In genomic region chr10:124745257-124745656, GRCh38 we compare ENCODE assay signal across 8 cellular contexts. TPM values are rescaled to one million over a fixed set of nuclear protein-coding genes. Genes with fewer than 3 reads are reported as not detected.
DNase-seq lines count a peak whose midpoint lies in the region; ATAC-seq lines count a peak whose summit lies in the region.

No MANE protein-coding gene starts in this region.

- ATAC-seq in activated naive CD8-positive, alpha-beta T cell treated with anti-CD3 and anti-CD28 coated beads, Interleukin-2, amount 10 ng/mL, durations not matched to agents 7 days and 5 days (ENCODE audit: low read depth), result no peak
- no peak for ATAC-seq in HG03280 (IDR thresholded peaks at IDR 0.05; ENCODE audit: unreplicated experiment)

- H4K91ac ChIP-seq in mesenchymal stem cell (ENCODE audit: low read length), result no peak overlapping the region

- H2BK120ac ChIP-seq in mesenchymal stem cell (ENCODE audit: low read depth, low read length), result no peak overlapping the region

- no peak overlapping the region for H2BK15ac ChIP-seq in mesenchymal stem cell (ENCODE audit: low read depth, poor library complexity, severe bottlenecking)

- H3K27ac Mint-ChIP-seq in activated CD4-positive, alpha-beta T cell treated with anti-CD3 and anti-CD28 coated beads, Interleukin-2, amount 10 ng/mL, durations not matched to agents 24 days and 14 days, result peak overlapping the region; percentile 74
- peak overlapping the region; percentile 24 for H3K27ac Mint-ChIP-seq in activated naive CD8-positive, alpha-beta T cell treated with anti-CD3 and anti-CD28 coated beads, Interleukin-2, amount 10 ng/mL, durations not matched to agents 7 days and 5 days

- peaks cover 7% of the 10 kb centered on the region for H3K79me1 ChIP-seq in mesenchymal stem cell (replicated peaks; ENCODE audit: low read length, poor library complexity, severe bottlenecking)

- H3K9me3 ChIP-seq in mesenchymal stem cell (ENCODE audit: control insufficient read depth, low read length), result no peaks in the 10 kb centered on the region
- no peaks in the 10 kb centered on the region for H3K9me3 ChIP-seq in thymus (ENCODE audit: control insufficient read depth)

- H3K4ac ChIP-seq in mesenchymal stem cell (ENCODE audit: low read depth in 1 of 2, low read length in 2 of 2), result no peak overlapping the region

- H3K4me2 ChIP-seq in mesenchymal stem cell (ENCODE audit: low read length, poor library complexity, severe bottlenecking), result no peak overlapping the region

- intact Hi-C loops in activated CD4-positive, alpha-beta T cell treated with anti-CD3 and anti-CD28 coated beads, Interleukin-2, amount 10 ng/mL, durations not matched to agents 24 days and 14 days (cut with micrococcal nuclease), result loop anchor here (1.0 to 2.0 kb wide), 2 partner anchors 172 to 205 kb away; no protein-coding TSS in a partner anchor

- H3K23ac ChIP-seq in mesenchymal stem cell (ENCODE audit: low read length in 2 of 2), result no peak overlapping the region

- peak overlapping the region; percentile 75 for H3K4me3 Mint-ChIP-seq in activated CD4-positive, alpha-beta T cell treated with anti-CD3 and anti-CD28 coated beads, Interleukin-2, amount 10 ng/mL, durations not matched to agents 24 days and 14 days
- peak overlapping the region; percentile 72 for H3K4me3 Mint-ChIP-seq in activated naive CD8-positive, alpha-beta T cell treated with anti-CD3 and anti-CD28 coated beads, Interleukin-2, amount 10 ng/mL, durations not matched to agents 7 days and 5 days

- H3K27me3 Mint-ChIP-seq in activated CD4-positive, alpha-beta T cell treated with anti-CD3 and anti-CD28 coated beads, Interleukin-2, amount 10 ng/mL, durations not matched to agents 24 days and 14 days, result peaks cover 3% of the 10 kb centered on the region
- peaks cover 7% of the 10 kb centered on the region for H3K27me3 Mint-ChIP-seq in activated naive CD8-positive, alpha-beta T cell treated with anti-CD3 and anti-CD28 coated beads, Interleukin-2, amount 10 ng/mL, durations not matched to agents 7 days and 5 days

- peaks cover 20% of the 10 kb centered on the region for H3K36me3 Mint-ChIP-seq in activated CD4-positive, alpha-beta T cell treated with anti-CD3 and anti-CD28 coated beads, Interleukin-2, amount 10 ng/mL, durations not matched to agents 24 days and 14 days (ENCODE audit: low read depth)
- peaks cover 5% of the 10 kb centered on the region for H3K36me3 Mint-ChIP-seq in activated naive CD8-positive, alpha-beta T cell treated with anti-CD3 and anti-CD28 coated beads, Interleukin-2, amount 10 ng/mL, durations not matched to agents 7 days and 5 days

- peak overlapping the region in 1 of 2 experiments; percentile 70 for H3K4me3 ChIP-seq in mesenchymal stem cell (ENCODE audit: insufficient read depth in 1 of 2, low read depth in 1 of 2, low read length in 2 of 2)
- no peak overlapping the region for H3K4me3 ChIP-seq in thymus (ENCODE audit: low read length)

- no peak overlapping the region for H2BK12ac ChIP-seq in mesenchymal stem cell (ENCODE audit: low read length in 2 of 2)

- H2BK5ac ChIP-seq in mesenchymal stem cell (ENCODE audit: low read depth, low read length, poor library complexity, severe bottlenecking), result no peak overlapping the region

- H3K4me1 ChIP-seq in mesenchymal stem cell (ENCODE audit: control insufficient read depth, insufficient read depth, low read depth, low read length), result peaks cover 9% of the 10 kb centered on the region
- H3K4me1 ChIP-seq in thymus (ENCODE audit: control insufficient read depth, insufficient read depth, low read length), result peaks cover 10% of the 10 kb centered on the region

- POLR2A ChIA-PET in activated naive CD8-positive, alpha-beta T cell treated with anti-CD3 and anti-CD28 coated beads, Interleukin-2, amount 10 ng/mL, durations not matched to agents 7 days and 5 days (lab: Charles Lee), result interaction anchor here (1.2 to 1.5 kb wide), 4 partner anchors 11 to 171 kb away, joined by 3 to 5 read pairs (median 4); partner anchors contain the start of gene EEF1AKMT2

- WGBS in mesenchymal stem cell, result 94% methylated on average over 2 of the region's 4 CpGs
- WGBS in thymus, result 90% methylated on average over 4 of the region's 4 CpGs

- H2AFZ ChIP-seq in mesenchymal stem cell (ENCODE audit: low read depth, low read length), result no peak overlapping the region

- no peak overlapping the region for H3K14ac ChIP-seq in mesenchymal stem cell (ENCODE audit: low read length in 2 of 2)

- no peak overlapping the region for H2AK5ac ChIP-seq in mesenchymal stem cell (ENCODE audit: low read length, severe bottlenecking)

- H3K36me3 ChIP-seq in mesenchymal stem cell (ENCODE audit: control insufficient read depth in 1 of 2, insufficient read depth in 2 of 2, low read depth in 1 of 2, low read length in 2 of 2) (peaks cover 0 to 15% of the 10 kb centered on the region in 2 experiments), thymus (ENCODE audit: control insufficient read depth, insufficient read depth) (no peaks in the 10 kb centered on the region)

- H3K27ac ChIP-seq in mesenchymal stem cell (ENCODE audit: low read length, poor library complexity, severe bottlenecking), result no peak overlapping the region
- peak overlapping the region; percentile 52 for H3K27ac ChIP-seq in thymus (ENCODE audit: low read depth)

- H3K9ac ChIP-seq in mesenchymal stem cell (ENCODE audit: low read length), result peak overlapping the region; percentile 87

- H4K8ac ChIP-seq in mesenchymal stem cell (ENCODE audit: low read length), result no peak overlapping the region

- no peaks in the 10 kb centered on the region for H3K9me3 Mint-ChIP-seq in activated CD4-positive, alpha-beta T cell treated with anti-CD3 and anti-CD28 coated beads, Interleukin-2, amount 10 ng/mL, durations not matched to agents 24 days and 14 days
- H3K9me3 Mint-ChIP-seq in activated naive CD8-positive, alpha-beta T cell treated with anti-CD3 and anti-CD28 coated beads, Interleukin-2, amount 10 ng/mL, durations not matched to agents 7 days and 5 days, result no peaks in the 10 kb centered on the region

- H3K18ac ChIP-seq in mesenchymal stem cell (ENCODE audit: low read depth in 1 of 2, low read length in 2 of 2), result no peak overlapping the region

- no peaks in the 10 kb centered on the region for H3K27me3 ChIP-seq in mesenchymal stem cell (ENCODE audit: control insufficient read depth in 1 of 2, insufficient read depth in 1 of 2, low read length in 2 of 2)
- no peaks in the 10 kb centered on the region for H3K27me3 ChIP-seq in thymus (ENCODE audit: control insufficient read depth, insufficient read depth)

- peaks cover 41% of the 10 kb centered on the region for H3K4me1 Mint-ChIP-seq in activated CD4-positive, alpha-beta T cell treated with anti-CD3 and anti-CD28 coated beads, Interleukin-2, amount 10 ng/mL, durations not matched to agents 24 days and 14 days
- H3K4me1 Mint-ChIP-seq in activated naive CD8-positive, alpha-beta T cell treated with anti-CD3 and anti-CD28 coated beads, Interleukin-2, amount 10 ng/mL, durations not matched to agents 7 days and 5 days, result peaks cover 30% of the 10 kb centered on the region

- DNase-seq in activated CD4-positive, alpha-beta T cell treated with anti-CD3 and anti-CD28 coated beads, Interleukin-2, amount 10 ng/mL, durations not matched to agents 24 days and 14 days, result no peak
- DNase-seq in activated CD4-positive, alpha-beta T cell treated with anti-CD3 and anti-CD28 coated beads, Interleukin-2, amount 50 U/mL, for 1 hour, result no peak
- no peak for DNase-seq in activated naive CD8-positive, alpha-beta T cell treated with anti-CD3 and anti-CD28 coated beads, Interleukin-2, amount 10 ng/mL, durations not matched to agents 7 days and 5 days
- DNase-seq in mesenchymal stem cell (no peak), cerebellar nuclear complex (lab: John Stamatoyannopoulos, UW) (no peak), amygdala (lab: John Stamatoyannopoulos, UW) (no peak)

RNA-seq across cellular contexts. Expression of gene FAM53B, which starts 1.1 kb away (rescaled TPM):
- total RNA-seq in activated CD4-positive, alpha-beta T cell treated with anti-CD3 and anti-CD28 coated beads, Interleukin-2, amount 10 ng/mL, durations not matched to agents 24 days and 14 days, result 20.9 and 21.8 TPM in 2 replicates
- 10 to 100 TPM; 29.8 to 33.0 TPM for total RNA-seq in activated naive CD8-positive, alpha-beta T cell treated with anti-CD3 and anti-CD28 coated beads, Interleukin-2, amount 10 ng/mL, durations not matched to agents 7 days and 5 days
- polyA plus RNA-seq in mesenchymal stem cell (2013, experiment 1 of 2), result 8.0 TPM
- polyA plus RNA-seq in mesenchymal stem cell (2013, experiment 2 of 2), result 7.7 TPM
- polyA plus RNA-seq in thymus, result 46.2 TPM

RNA-seq across cellular contexts. Expression of gene EEF1AKMT2, which starts 46.4 kb away (rescaled TPM):
- total RNA-seq in activated CD4-positive, alpha-beta T cell treated with anti-CD3 and anti-CD28 coated beads, Interleukin-2, amount 10 ng/mL, durations not matched to agents 24 days and 14 days, result 21.5 and 22.3 TPM in 2 replicates
- 10 to 100 TPM; 22.0 to 22.8 TPM for total RNA-seq in activated naive CD8-positive, alpha-beta T cell treated with anti-CD3 and anti-CD28 coated beads, Interleukin-2, amount 10 ng/mL, durations not matched to agents 7 days and 5 days
- 9.7 TPM for polyA plus RNA-seq in mesenchymal stem cell (2013, experiment 1 of 2)
- 10.9 TPM for polyA plus RNA-seq in mesenchymal stem cell (2013, experiment 2 of 2)
- polyA plus RNA-seq in thymus, result 27.3 TPM

RNA-seq across cellular contexts. Expression of gene ABRAXAS2, which starts 56.4 kb away (rescaled TPM):
- total RNA-seq in activated CD4-positive, alpha-beta T cell treated with anti-CD3 and anti-CD28 coated beads, Interleukin-2, amount 10 ng/mL, durations not matched to agents 24 days and 14 days, result 19.0 and 21.1 TPM in 2 replicates
- total RNA-seq in activated naive CD8-positive, alpha-beta T cell treated with anti-CD3 and anti-CD28 coated beads, Interleukin-2, amount 10 ng/mL, durations not matched to agents 7 days and 5 days, result 10 to 100 TPM; 12.8 to 14.8 TPM
- 15.6 TPM for polyA plus RNA-seq in mesenchymal stem cell (2013, experiment 1 of 2)
- 15.1 TPM for polyA plus RNA-seq in mesenchymal stem cell (2013, experiment 2 of 2)
- 13.0 TPM for polyA plus RNA-seq in thymus
